Comparison of ENCODE assay signal across 27 cellular contexts in the genomic region with DNA sequence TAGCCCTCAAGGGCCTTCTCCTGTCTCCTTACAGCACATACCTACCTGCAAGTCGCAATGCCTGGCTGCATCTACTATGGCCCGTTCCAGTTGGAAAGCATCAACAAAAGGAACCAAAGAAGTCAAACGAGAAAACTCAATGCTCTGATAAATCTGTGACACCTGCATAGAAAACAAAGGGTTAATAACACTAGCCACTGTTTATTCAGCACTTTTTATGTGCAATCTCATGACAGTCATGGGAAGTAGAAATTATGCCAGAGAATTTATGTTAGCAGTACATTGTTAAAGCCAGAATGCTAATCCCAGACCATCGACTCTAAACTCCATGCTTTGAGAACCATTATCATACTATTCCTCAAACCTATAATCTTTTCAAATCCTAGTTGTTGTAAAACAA.
"Had no signal": no experiment of that assay in that cellular context is flagged by ENCODE, and none has a peak within 500 bp of the region (broad histone marks: within the 10 kb centered on the region; RNA-seq: fewer than 3 reads in every experiment).

No MANE protein-coding gene starts in this region.

- H3K9me3 Mint-ChIP-seq: activated naive CD4-positive, alpha-beta T cell treated with anti-CD3 and anti-CD28 coated beads, Interleukin-2, amount 50 U/mL, for 72 hours; activated T-helper 17 cell treated with anti-CD3 and anti-CD28 coated beads, Interleukin-2, amount 50 U/mL, for 72 hours had no signal

- FAIRE-seq: colon, endometrium, TTC549 had no signal

- H3K4me1 ChIP-seq: breast epithelium, gastrocnemius medialis, psoas muscle, right atrium auricular region, suprapubic skin, tibial nerve had no signal

- H3K9me3 ChIP-seq: breast epithelium, gastrocnemius medialis, ovary, psoas muscle, right atrium auricular region, suprapubic skin, tibial nerve had no signal

- H3K27me3 Mint-ChIP-seq: activated T-helper 17 cell treated with anti-CD3 and anti-CD28 coated beads, Interleukin-2, amount 50 U/mL, for 72 hours had no signal

- H3K27me3 ChIP-seq: breast epithelium, gastrocnemius medialis, ovary, right atrium auricular region, suprapubic skin, tibial nerve had no signal

- H3K4me3 ChIP-seq: breast epithelium, gastrocnemius medialis, ovary, psoas muscle, right atrium auricular region, suprapubic skin, tibial nerve had no signal

- DNase-seq: activated CD4-positive, alpha-beta T cell treated with anti-CD3 and anti-CD28 coated beads for 4 hours; activated CD4-positive, alpha-beta T cell treated with anti-CD3 and anti-CD28 coated beads, Interleukin-2, amount 50 U/mL, for 4 hours; activated gamma-delta T cell treated with Interleukin-2 at 50 U/mL for 16 hours; central memory CD4-positive, alpha-beta T cell; dermis blood vessel endothelial cell; effector CD4-positive, alpha-beta T cell; gastrocnemius medialis; glutamatergic neuron; islet precursor cell; left colon; mammary epithelial cell; ovary; psoas muscle; stimulated activated CD4-positive, alpha-beta T cell treated with anti-CD3 and anti-CD28 coated beads, Interleukin-15, amount 100 ng/mL, for 24 hours; stimulated activated CD4-positive, alpha-beta T cell treated with anti-CD3 and anti-CD28 coated beads, Interleukin-2, amount 100 ng/mL, for 24 hours; stimulated activated naive CD4-positive, alpha-beta T cell; T-helper 9 cell had no signal

- ATAC-seq: activated naive CD4-positive, alpha-beta T cell treated with anti-CD3 and anti-CD28 coated beads, Interleukin-2, amount 50 U/mL, for 72 hours; activated T-helper 17 cell treated with anti-CD3 and anti-CD28 coated beads, Interleukin-2, amount 50 U/mL, for 72 hours; gastrocnemius medialis; left colon; psoas muscle had no signal

- H3K27ac Mint-ChIP-seq: activated naive CD4-positive, alpha-beta T cell treated with anti-CD3 and anti-CD28 coated beads, Interleukin-2, amount 50 U/mL, for 72 hours; activated T-helper 17 cell treated with anti-CD3 and anti-CD28 coated beads, Interleukin-2, amount 50 U/mL, for 72 hours had no signal

- H3K27ac ChIP-seq: breast epithelium, gastrocnemius medialis, ovary, psoas muscle, right atrium auricular region, suprapubic skin, tibial nerve, VCaP had no signal

- H3K4me3 Mint-ChIP-seq: activated T-helper 17 cell treated with anti-CD3 and anti-CD28 coated beads, Interleukin-2, amount 50 U/mL, for 72 hours had no signal
